14 cellular contexts compared by ENCODE assay signal in genomic region chr17:4520881-4521600, GRCh38. TPM values are rescaled to one million over a fixed set of nuclear protein-coding genes. Genes with fewer than 3 reads are reported as not detected.
DNase-seq lines count a peak whose midpoint lies in the region; ATAC-seq and TF ChIP-seq lines count a peak whose summit lies in the region.
"Had no signal": no experiment of that assay in that cellular context is flagged by ENCODE, and none has a peak within 500 bp of the region (broad histone marks: within the 10 kb centered on the region; RNA-seq: fewer than 3 reads in every experiment).

No MANE protein-coding gene starts in this region.

- no peaks in the 10 kb centered on the region for H3K36me3 Mint-ChIP-seq in activated CD4-positive, alpha-beta T cell treated with anti-CD3 and anti-CD28 coated beads, Interleukin-2, amount 10 ng/mL, durations not matched to agents 7 days and 5 days (ENCODE audit: low read depth)
- H3K36me3 Mint-ChIP-seq: IgD-negative memory B cell had no signal

- no peak overlapping the region for H3K27ac Mint-ChIP-seq in activated CD4-positive, alpha-beta T cell treated with anti-CD3 and anti-CD28 coated beads, Interleukin-2, amount 10 ng/mL, durations not matched to agents 7 days and 5 days

- POLR2A ChIA-PET in PC-9 (lab: Charles Lee; ENCODE audit: unreplicated experiment), result interaction anchor here (0.6 to 0.7 kb wide), 5 partner anchors 77 to 1927 kb away, joined by 3 to 6 read pairs (median 3); partner anchors contain the start of gene PAFAH1B1
- POLR2A ChIA-PET in activated CD4-positive, alpha-beta T cell treated with anti-CD3 and anti-CD28 coated beads, Interleukin-2, amount 10 ng/mL, durations not matched to agents 7 days and 5 days (lab: Charles Lee), result no interaction called here

- in situ Hi-C loops in GM13976 (cut with MboI; ENCODE audit: low sequenced_read_pairs, unreplicated experiment), result no loop called here

- 72 to 73% methylated on average over 8 of the region's 8 CpGs for WGBS in upper lobe of left lung, 2 donors

- no peak overlapping the region for H3K4me3 Mint-ChIP-seq in activated CD4-positive, alpha-beta T cell treated with anti-CD3 and anti-CD28 coated beads, Interleukin-2, amount 10 ng/mL, durations not matched to agents 7 days and 5 days
- H3K4me3 Mint-ChIP-seq: neural crest cell had no signal

- peak; percentile 89 to 93 for DNase-seq in PC-9
- DNase-seq in epithelial cell of esophagus (ENCODE audit: low read depth), result peak; percentile 90
- peak; percentile 22 to 49 for DNase-seq in lung microvascular endothelial cell (ENCODE audit: low read depth in 2 of 2)
- peak in 1 of 2 donors; percentile 94 for DNase-seq in upper lobe of left lung
- DNase-seq in activated CD4-positive, alpha-beta T cell treated with anti-CD3 and anti-CD28 coated beads, Interleukin-2, amount 10 ng/mL, durations not matched to agents 7 days and 5 days, result no peak
- no peak for DNase-seq in GM13976 (ENCODE audit: low spot score)
- DNase-seq in DMS114 treated with DMSO at 0.1 percent for 48 hours (lab: John Stamatoyannopoulos, UW; ENCODE audit: unreplicated experiment), result no peak
- DNase-seq: hypothalamus; NCI-H1930; stimulated activated CD4-positive, alpha-beta T cell treated with anti-CD3 and anti-CD28 coated beads, Interleukin-4, amount 100 ng/mL, for 24 hours had no signal

- TF ChIP-seq EP300 in upper lobe of left lung (IDR thresholded peaks at IDR 0.05), result peak in 2 of 4 donors; percentile 26 to 98

- H3F3A ChIP-seq in PC-9 (ENCODE audit: insufficient read depth, low read depth), result peaks cover 58% of the 10 kb centered on the region

- no peaks in the 10 kb centered on the region for H3K9me2 ChIP-seq in PC-9 (ENCODE audit: insufficient read depth)

- no peak overlapping the region for H3K4me3 ChIP-seq in PC-9
- H3K4me3 ChIP-seq in epithelial cell of esophagus (ENCODE audit: low read length), result no peak overlapping the region
- H3K4me3 ChIP-seq in upper lobe of left lung, result no peak overlapping the region

- H3K9me3 ChIP-seq in PC-9 (ENCODE audit: insufficient read depth, low read depth) (no peaks in the 10 kb centered on the region), upper lobe of left lung (no peaks in the 10 kb centered on the region)

- ATAC-seq in upper lobe of left lung (ENCODE audit: low FRiP score in 2 of 2), result peak; percentile 56 to 92
- ATAC-seq: Panc1 had no signal

- H3K27me3 ChIP-seq in PC-9 (ENCODE audit: insufficient read depth, low read depth) (no peaks in the 10 kb centered on the region), upper lobe of left lung (no peaks in the 10 kb centered on the region)

- intact Hi-C loops in PC-9 (cut with micrococcal nuclease; ENCODE audit: unreplicated experiment), result loop anchor here (1.0 kb wide), 3 partner anchors 8 to 45 kb away; no protein-coding TSS in a partner anchor

- peaks cover 23% of the 10 kb centered on the region; the same call in 1 of the 2 replicates for H3K36me3 ChIP-seq in PC-9 (ENCODE audit: low read depth)
- H3K36me3 ChIP-seq in upper lobe of left lung, result no peaks in the 10 kb centered on the region

- no peaks in the 10 kb centered on the region for H4K20me1 ChIP-seq in PC-9 (ENCODE audit: insufficient read depth)

- no peaks in the 10 kb centered on the region for H3K27me3 Mint-ChIP-seq in activated CD4-positive, alpha-beta T cell treated with anti-CD3 and anti-CD28 coated beads, Interleukin-2, amount 10 ng/mL, durations not matched to agents 7 days and 5 days

- H3K4me2 ChIP-seq in PC-9, result peak overlapping the region; percentile 52

- H3K4me1 ChIP-seq in PC-9 (replicated peaks; ENCODE audit: insufficient read depth), result peaks cover 54% of the 10 kb centered on the region
- peaks cover 54 to 65% (median 61%) of the 10 kb centered on the region in 4 donors for H3K4me1 ChIP-seq in upper lobe of left lung

- H3K27ac ChIP-seq in PC-9 (peak overlapping the region; percentile 87), upper lobe of left lung (peak overlapping the region; percentile 85 to 95 (median 89))

- H3K9me3 Mint-ChIP-seq in activated CD4-positive, alpha-beta T cell treated with anti-CD3 and anti-CD28 coated beads, Interleukin-2, amount 10 ng/mL, durations not matched to agents 7 days and 5 days, result no peaks in the 10 kb centered on the region
- H3K9me3 Mint-ChIP-seq: IgD-negative memory B cell, neural crest cell had no signal

- no peak for TF ChIP-seq POLR2A in upper lobe of left lung (IDR thresholded peaks at IDR 0.05)

- BruUV-seq in PC-9 (replicated peaks; lab: Mats Ljungman, UMichigan), result no TSS peak

- H2AFZ ChIP-seq in PC-9, result no peak overlapping the region

- H3K79me2 ChIP-seq in PC-9 (ENCODE audit: low read depth), result peaks cover 76% of the 10 kb centered on the region

- CTCF ChIA-PET in PC-9 (lab: Charles Lee), result interaction anchor here (0.5 to 0.6 kb wide), 4 partner anchors 22 to 216 kb away, joined by 3 to 6 read pairs (median 4); no protein-coding TSS in a partner anchor
- CTCF ChIA-PET in activated CD4-positive, alpha-beta T cell treated with anti-CD3 and anti-CD28 coated beads, Interleukin-2, amount 10 ng/mL, durations not matched to agents 7 days and 5 days (lab: Charles Lee), result interaction anchor here (1.0 kb wide), 1 partner anchor 12 kb away, joined by 3 read pairs; no protein-coding TSS in a partner anchor

- peaks cover 4% of the 10 kb centered on the region for H3K4me1 Mint-ChIP-seq in activated CD4-positive, alpha-beta T cell treated with anti-CD3 and anti-CD28 coated beads, Interleukin-2, amount 10 ng/mL, durations not matched to agents 7 days and 5 days

- no peak for TF ChIP-seq CTCF in PC-9 (conservative IDR thresholded peaks at IDR 0.05)
- no peak for TF ChIP-seq CTCF in epithelial cell of esophagus (IDR thresholded peaks at IDR 0.05; ENCODE audit: insufficient read depth, low read depth, low read length, missing control alignments)
- TF ChIP-seq CTCF in upper lobe of left lung (IDR thresholded peaks at IDR 0.05), result no peak
- TF ChIP-seq CTCF in GM13976 (IDR thresholded peaks at IDR 0.05; ENCODE audit: borderline replicate concordance, control extremely low read depth, extremely low read depth, insufficient read depth, missing control alignments), result no peak

RNA-seq across cellular contexts. Expression of gene SPNS2, which starts 22.4 kb away (rescaled TPM):
- 25.7 and 33.8 TPM in 2 replicates for total RNA-seq in PC-9 (2021)
- 36.6 and 71.4 TPM in 2 replicates for total RNA-seq in lung microvascular endothelial cell
- total RNA-seq in upper lobe of left lung, result 10 to 100 TPM; 41.8 to 89.1 (median 55.2) TPM
- under 1 TPM; 0.25 to 0.29 TPM for total RNA-seq in activated CD4-positive, alpha-beta T cell treated with anti-CD3 and anti-CD28 coated beads, Interleukin-2, amount 10 ng/mL, durations not matched to agents 7 days and 5 days

RNA-seq across cellular contexts. Expression of gene MYBBP1A, which starts 34.1 kb away (rescaled TPM):
- total RNA-seq in PC-9 (2021), result 76.3 and 89.1 TPM in 2 replicates
- 24.2 and 31.7 TPM in 2 replicates for total RNA-seq in lung microvascular endothelial cell
- total RNA-seq in upper lobe of left lung, result 100 to 1,000 TPM in 1 of 6 donors, 10 to 100 TPM in 5; 45.2 to 151 (median 57.3) TPM
- total RNA-seq in activated CD4-positive, alpha-beta T cell treated with anti-CD3 and anti-CD28 coated beads, Interleukin-2, amount 10 ng/mL, durations not matched to agents 7 days and 5 days, result 10 to 100 TPM; 58.0 to 59.0 TPM

RNA-seq across cellular contexts. Expression of gene GGT6, which starts 39.3 kb away (rescaled TPM):
- total RNA-seq in PC-9 (2021) (3.7 and 7.5 TPM in 2 replicates), lung microvascular endothelial cell (not detected in 2 replicates), upper lobe of left lung (10 to 100 TPM in 3 of 6 donors, 1 to 10 TPM in 3; 3.8 to 18.7 (median 9.7) TPM)
- not detected for total RNA-seq in activated CD4-positive, alpha-beta T cell treated with anti-CD3 and anti-CD28 coated beads, Interleukin-2, amount 10 ng/mL, durations not matched to agents 7 days and 5 days
- total RNA-seq: cerebellum, neural crest cell had no signal

Comparison
In these comparisons a context has a peak if more than half of its experiments do, and no peak if none do; other contexts are left out.
1. DNase-seq: peak in PC-9 (2 of 2), epithelial cell of esophagus (single experiment) and lung microvascular endothelial cell (2 of 2); none in activated CD4-positive, alpha-beta T cell treated with anti-CD3 and anti-CD28 coated beads, Interleukin-2, amount 10 ng/mL, durations not matched to agents 7 days and 5 days (single experiment), GM13976 (single experiment) and DMS114 treated with DMSO at 0.1 percent for 48 hours (single experiment).
2. RNA of gene SPNS2, which starts 22.4 kb away (total RNA-seq): 36.6 to 71.4 TPM in lung microvascular endothelial cell, 41.8 to 89.1 TPM in upper lobe of left lung and 25.7 to 33.8 TPM in PC-9; 0.25 to 0.29 TPM in activated CD4-positive, alpha-beta T cell treated with anti-CD3 and anti-CD28 coated beads, Interleukin-2, amount 10 ng/mL, durations not matched to agents 7 days and 5 days; every median in the first group is over 10 times any median in the second.